Comparison of ENCODE assay signal across 9 cellular contexts in the genomic region with DNA sequence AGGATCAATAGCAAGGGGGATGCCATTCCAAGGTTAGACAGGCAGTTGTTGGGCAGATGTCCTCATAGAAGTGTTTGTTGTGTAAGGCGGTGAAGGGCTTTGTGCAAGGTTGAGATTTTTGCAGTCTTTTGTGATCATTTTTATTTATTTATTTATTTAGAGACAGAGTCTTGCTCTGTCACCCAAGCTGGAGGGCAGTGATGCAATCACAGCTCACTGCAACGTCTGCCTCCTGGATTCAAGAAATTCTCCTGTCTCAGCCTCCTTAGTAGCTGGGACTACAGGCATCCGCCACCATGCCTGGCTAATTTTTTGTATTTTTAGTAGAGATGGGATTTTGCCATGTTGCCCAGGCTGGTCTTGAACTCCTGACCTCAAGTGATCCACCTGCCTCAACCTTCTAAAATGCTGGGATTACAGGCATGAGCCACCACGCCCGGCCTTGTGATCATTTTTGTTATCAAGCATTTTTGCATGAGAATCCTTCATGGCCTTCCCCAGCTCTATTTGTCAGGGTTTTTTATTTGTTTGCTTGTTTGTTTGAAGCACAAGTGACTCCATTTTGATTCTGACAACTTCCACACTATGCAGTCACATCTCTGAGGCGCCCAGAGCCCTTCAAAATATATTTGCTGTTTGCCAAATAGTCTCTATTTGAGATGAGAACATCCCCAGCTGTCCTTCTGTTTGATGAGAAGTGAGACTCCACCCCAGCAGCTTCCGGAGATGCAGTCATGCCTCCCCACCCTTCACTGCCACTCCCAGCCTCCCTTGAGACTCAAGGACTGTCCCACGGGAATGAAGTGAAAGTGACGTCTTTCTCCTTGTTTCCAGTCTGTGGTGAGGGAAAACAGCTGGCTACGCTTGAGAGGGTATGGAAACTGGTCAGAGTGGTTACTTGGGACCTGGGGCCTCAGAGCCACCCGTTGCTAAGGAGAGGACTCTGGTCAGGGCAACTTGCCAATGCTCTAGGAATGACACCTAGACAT. TPM values are rescaled to one million over a fixed set of nuclear protein-coding genes. Genes with fewer than 3 reads are reported as not detected.
DNase-seq lines count a peak whose midpoint lies in the region; ATAC-seq and TF ChIP-seq lines count a peak whose summit lies in the region.
"Had no signal": no experiment of that assay in that cellular context is flagged by ENCODE, and none has a peak within 500 bp of the region (broad histone marks: within the 10 kb centered on the region; RNA-seq: fewer than 3 reads in every experiment).

No MANE protein-coding gene starts in this region.

- H3K9me3 Mint-ChIP-seq in CD14-positive monocyte = no peaks in the 10 kb centered on the region
- no peaks in the 10 kb centered on the region for H3K9me3 Mint-ChIP-seq in activated T-helper 2 cell treated with anti-CD3 and anti-CD28 coated beads, Interferon-gamma antibody, Interleukin-2, Interleukin-4, amounts not matched to agents 10 μg/mL and 5 μg/mL and 100 μg/mL, durations not matched to agents 14 hours and 24 hours and 36 hours

- H3K27ac Mint-ChIP-seq in CD14-positive monocyte = peak overlapping the region in 6 of 7 donors; percentile 5 to 80 (median 38)
- H3K27ac Mint-ChIP-seq in activated T-helper 2 cell treated with anti-CD3 and anti-CD28 coated beads, Interferon-gamma antibody, Interleukin-2, Interleukin-4, amounts not matched to agents 10 μg/mL and 5 μg/mL and 100 μg/mL, durations not matched to agents 14 hours and 24 hours and 36 hours = no peak overlapping the region

- H3K36me3 ChIP-seq in SJSA1 = peaks cover 24% of the 10 kb centered on the region
- peaks cover 24% of the 10 kb centered on the region for H3K36me3 ChIP-seq in right atrium auricular region

- ATAC-seq in GM19395 (IDR thresholded peaks at IDR 0.05; ENCODE audit: unreplicated experiment) = peak; percentile 64
- peak; percentile 66 for ATAC-seq in HG03460 (IDR thresholded peaks at IDR 0.05; ENCODE audit: unreplicated experiment)
- ATAC-seq: HCT116 had no signal

- no peaks in the 10 kb centered on the region for H3K9me3 ChIP-seq in SJSA1 (replicated peaks)
- no peaks in the 10 kb centered on the region for H3K9me3 ChIP-seq in right atrium auricular region

- peak overlapping the region; percentile 65 for H3K27ac ChIP-seq in SJSA1
- H3K27ac ChIP-seq in right atrium auricular region = peak overlapping the region; percentile 41 to 64

- TF ChIP-seq CTCF in CD14-positive monocyte (IDR thresholded peaks at IDR 0.05) (no peak), right atrium auricular region (IDR thresholded peaks at IDR 0.05) (no peak)

- no peak overlapping the region for H3K4me3 Mint-ChIP-seq in CD14-positive monocyte
- no peak overlapping the region for H3K4me3 Mint-ChIP-seq in activated T-helper 2 cell treated with anti-CD3 and anti-CD28 coated beads, Interferon-gamma antibody, Interleukin-2, Interleukin-4, amounts not matched to agents 10 μg/mL and 5 μg/mL and 100 μg/mL, durations not matched to agents 14 hours and 24 hours and 36 hours (ENCODE audit: low read depth)

- no peaks in the 10 kb centered on the region for H3K27me3 ChIP-seq in SJSA1 (replicated peaks)
- H3K27me3 ChIP-seq in right atrium auricular region = no peaks in the 10 kb centered on the region

- DNase-seq in CD14-positive monocyte (ENCODE audit: low spot score) (no peak), SJSA1 (ENCODE audit: low read depth in 1 of 2, low spot score in 2 of 2) (peak; percentile 84 to 85), right atrium auricular region (ENCODE audit: low spot score) (peak; percentile 63), T-helper 9 cell (no peak), SW 1271 (lab: John Stamatoyannopoulos, UW) (no peak)
- no peak for DNase-seq in activated T-helper 2 cell treated with anti-CD3 and anti-CD28 coated beads, Interferon-gamma antibody, Interleukin-2, Interleukin-4, amounts not matched to agents 10 μg/mL and 5 μg/mL and 100 μg/mL, durations not matched to agents 14 hours and 24 hours and 36 hours (ENCODE audit: low spot score)

- intact Hi-C loops in CD14-positive monocyte (cut with micrococcal nuclease) = loop anchor here in 1 of 2 donors (5.0 kb wide), 1 partner anchor 244 kb away; no protein-coding TSS in a partner anchor
- intact Hi-C loops in activated T-helper 2 cell treated with anti-CD3 and anti-CD28 coated beads, Interferon-gamma antibody, Interleukin-2, Interleukin-4, amounts not matched to agents 10 μg/mL and 5 μg/mL and 100 μg/mL, durations not matched to agents 14 hours and 24 hours and 36 hours (cut with micrococcal nuclease) = no loop called here

- H3K4me1 Mint-ChIP-seq in CD14-positive monocyte = peaks cover 20% of the 10 kb centered on the region
- peaks cover 3% of the 10 kb centered on the region for H3K4me1 Mint-ChIP-seq in activated T-helper 2 cell treated with anti-CD3 and anti-CD28 coated beads, Interferon-gamma antibody, Interleukin-2, Interleukin-4, amounts not matched to agents 10 μg/mL and 5 μg/mL and 100 μg/mL, durations not matched to agents 14 hours and 24 hours and 36 hours (ENCODE audit: low read depth)

- H3K4me1 ChIP-seq in SJSA1 (replicated peaks) = peaks cover 31% of the 10 kb centered on the region
- H3K4me1 ChIP-seq in right atrium auricular region = peaks cover 0 to 26% of the 10 kb centered on the region in 2 donors

- peaks cover 30 to 35% of the 10 kb centered on the region in 2 donors for H3K36me3 Mint-ChIP-seq in CD14-positive monocyte
- H3K36me3 Mint-ChIP-seq in activated T-helper 2 cell treated with anti-CD3 and anti-CD28 coated beads, Interferon-gamma antibody, Interleukin-2, Interleukin-4, amounts not matched to agents 10 μg/mL and 5 μg/mL and 100 μg/mL, durations not matched to agents 14 hours and 24 hours and 36 hours (ENCODE audit: low read depth) = peaks cover 18% of the 10 kb centered on the region

- peaks cover 0 to 1% (median 0%) of the 10 kb centered on the region in 3 donors for H3K27me3 Mint-ChIP-seq in CD14-positive monocyte (ENCODE audit: low read depth in 3 of 3)
- H3K27me3 Mint-ChIP-seq in activated T-helper 2 cell treated with anti-CD3 and anti-CD28 coated beads, Interferon-gamma antibody, Interleukin-2, Interleukin-4, amounts not matched to agents 10 μg/mL and 5 μg/mL and 100 μg/mL, durations not matched to agents 14 hours and 24 hours and 36 hours (ENCODE audit: low read depth) = no peaks in the 10 kb centered on the region

- H3K4me3 ChIP-seq in SJSA1 (no peak overlapping the region), right atrium auricular region (no peak overlapping the region)

RNA-seq across cellular contexts. Expression of a gene that starts 38.0 kb away (rescaled TPM):
- polyA plus RNA-seq in CD14-positive monocyte = 10 to 100 TPM; 33.8 to 38.2 TPM
- total RNA-seq in SJSA1 (2014; rRNA removed; shearing (Covaris generic)) = 39.7 and 39.9 TPM in 2 replicates
- total RNA-seq in right atrium auricular region = 10 to 100 TPM; 31.1 to 41.0 TPM
- total RNA-seq in activated T-helper 2 cell treated with anti-CD3 and anti-CD28 coated beads, Interferon-gamma antibody, Interleukin-2, Interleukin-4, amounts not matched to agents 10 μg/mL and 5 μg/mL and 100 μg/mL, durations not matched to agents 14 hours and 24 hours and 36 hours = 16.5 and 18.7 TPM in 2 replicates

RNA-seq across cellular contexts. Expression of a gene that starts 38.6 kb away (rescaled TPM):
- 100 to 1,000 TPM; 204 to 324 TPM for polyA plus RNA-seq in CD14-positive monocyte
- 68.4 and 92.0 TPM in 2 replicates for total RNA-seq in SJSA1 (2014; rRNA removed; shearing (Covaris generic))
- total RNA-seq in right atrium auricular region = 10 to 100 TPM; 40.2 to 47.3 TPM
- total RNA-seq in activated T-helper 2 cell treated with anti-CD3 and anti-CD28 coated beads, Interferon-gamma antibody, Interleukin-2, Interleukin-4, amounts not matched to agents 10 μg/mL and 5 μg/mL and 100 μg/mL, durations not matched to agents 14 hours and 24 hours and 36 hours = 14.5 and 16.2 TPM in 2 replicates

RNA-seq across cellular contexts. Expression of a gene that starts 49.7 kb away (rescaled TPM):
- 1 to 10 TPM in 1 of 2 donors, under 1 TPM in 1; 0.26 to 1.1 TPM for polyA plus RNA-seq in CD14-positive monocyte
- 1.6 TPM in 1 of 2 replicates, not detected in the other for total RNA-seq in SJSA1 (2014; rRNA removed; shearing (Covaris generic))
- 1 to 10 TPM; 3.0 to 4.5 TPM for total RNA-seq in right atrium auricular region
- 0.16 and 0.37 TPM in 2 replicates for total RNA-seq in activated T-helper 2 cell treated with anti-CD3 and anti-CD28 coated beads, Interferon-gamma antibody, Interleukin-2, Interleukin-4, amounts not matched to agents 10 μg/mL and 5 μg/mL and 100 μg/mL, durations not matched to agents 14 hours and 24 hours and 36 hours

Comparison
In these comparisons a context has a peak if more than half of its experiments do, and no peak if none do; other contexts are left out.
1. DNase-seq: peak in SJSA1 (2 of 2) and right atrium auricular region (single experiment); none in CD14-positive monocyte (single experiment), T-helper 9 cell (single experiment), activated T-helper 2 cell treated with anti-CD3 and anti-CD28 coated beads, Interferon-gamma antibody, Interleukin-2, Interleukin-4, amounts not matched to agents 10 μg/mL and 5 μg/mL and 100 μg/mL, durations not matched to agents 14 hours and 24 hours and 36 hours (single experiment) and SW 1271 (0 of 2).